ENCODE assay signal across 18 cellular contexts in the genomic region with DNA sequence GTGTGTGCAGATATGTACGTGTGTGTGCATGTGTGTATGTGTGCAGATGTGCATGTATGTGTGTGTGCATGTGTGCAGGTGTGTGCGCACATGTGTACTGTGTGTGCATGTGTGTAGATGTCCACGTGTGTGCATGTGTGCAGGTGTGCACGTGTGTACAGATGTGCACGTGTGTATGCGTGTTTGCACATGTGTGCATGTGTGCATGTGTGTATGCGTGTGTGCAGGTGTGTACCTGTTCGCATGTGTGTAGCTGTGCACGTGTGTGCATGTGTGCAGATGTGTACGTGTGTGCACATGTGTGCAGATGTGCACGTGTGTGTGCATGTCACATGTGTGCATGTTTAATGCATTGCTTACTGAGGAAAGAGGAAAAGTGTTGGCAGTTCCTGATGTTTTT.
"Had no signal": no experiment of that assay in that cellular context is flagged by ENCODE, and none has a peak within 500 bp of the region (broad histone marks: within the 10 kb centered on the region; RNA-seq: fewer than 3 reads in every experiment).

No MANE protein-coding gene starts in this region.

- H3K4me3 ChIP-seq: ascending aorta, body of pancreas, SK-N-MC had no signal

- ATAC-seq: activated CD4-positive, CD25-positive, alpha-beta regulatory T cell treated with anti-CD3 and anti-CD28 coated beads, Interleukin-2, amount 50 U/mL, for 24 hours; activated naive CD4-positive, alpha-beta T cell treated with anti-CD3 and anti-CD28 coated beads, Interleukin-2, amount 50 U/mL, for 72 hours; activated naive CD8-positive, alpha-beta T cell treated with anti-CD3 and anti-CD28 coated beads, Interleukin-2, amount 50 U/mL, for 24 hours; activated T-cell treated with anti-CD3 and anti-CD28 coated beads, Interleukin-2, amount 50 U/mL, for 4 hours had no signal

- H3K36me3 ChIP-seq: ascending aorta, WERI-Rb-1 had no signal

- H3K9me3 ChIP-seq: ascending aorta, body of pancreas had no signal

- H3K4me1 ChIP-seq: ascending aorta, body of pancreas had no signal

- H3K27ac ChIP-seq: ascending aorta, body of pancreas, SK-N-MC, WERI-Rb-1 had no signal

- DNase-seq: activated CD4-positive, alpha-beta T cell treated with anti-CD3 and anti-CD28 coated beads for 48 hours; activated CD4-positive, alpha-beta T cell treated with anti-CD3 and anti-CD28 coated beads, Interleukin-2, amount 50 U/mL, for 4 hours; activated effector memory CD4-positive, alpha-beta T cell treated with anti-CD3 and anti-CD28 coated beads, Interleukin-2, amount 50 U/mL, for 16 hours; activated naive CD4-positive, alpha-beta T cell treated with Interleukin-2 at 50 U/mL for 16 hours; activated naive CD8-positive, alpha-beta T cell treated with anti-CD3 and anti-CD28 coated beads, Interleukin-2, amount 50 U/mL, for 24 hours; activated T-cell treated with anti-CD3 and anti-CD28 coated beads, Interleukin-2, amount 50 U/mL, for 4 hours; MM.1S; NCI-H1436; NCI-H2029 treated with DMSO at 0.1 percent for 48 hours; NCI-H510A; NCI-H526 treated with DMSO at 0.1 percent for 48 hours; T-helper 1 cell; WERI-Rb-1 had no signal

- H3K27me3 ChIP-seq: ascending aorta, body of pancreas had no signal
